In the genomic region with DNA sequence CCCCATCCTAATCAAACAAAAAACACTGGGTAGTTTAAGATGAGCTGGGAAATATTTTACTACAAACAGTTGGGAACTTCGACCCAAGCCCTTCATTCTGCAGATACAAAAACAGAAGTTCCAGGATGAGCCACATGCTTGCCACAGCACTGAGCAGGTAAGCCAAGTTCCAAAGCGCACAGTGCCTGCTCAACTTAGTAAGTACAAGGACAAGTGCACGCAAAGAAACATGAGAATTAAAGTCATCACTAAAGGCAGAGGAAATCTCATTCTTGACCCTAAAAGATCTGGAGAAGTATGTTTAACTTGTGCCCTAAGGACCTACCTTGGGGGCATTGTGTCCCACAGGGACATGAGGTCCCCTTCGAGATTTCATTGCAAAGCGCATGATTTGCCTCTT, we compare ENCODE assay signal across 7 cellular contexts. TPM values are rescaled to one million over a fixed set of nuclear protein-coding genes. Genes with fewer than 3 reads are reported as not detected.
A peak's percentile ranks its signal among the peaks of the same experiment; 100 is the strongest.
DNase-seq lines count a peak whose midpoint lies in the region; ATAC-seq and TF ChIP-seq lines count a peak whose summit lies in the region.

No MANE protein-coding gene starts in this region.

- peak; percentile 29 for DNase-seq in NCI-H1694 (lab: John Stamatoyannopoulos, UW)
- peak; percentile 31 for DNase-seq in colonic mucosa
- peak in 1 of 3 donors; percentile 30 for DNase-seq in mucosa of descending colon
- DNase-seq in C1 segment of cervical spinal cord (lab: John Stamatoyannopoulos, UW) = no peak
- DNase-seq in glomerular visceral epithelial cell (ENCODE audit: extremely low spot score) = no peak

- TF ChIP-seq CTCF in colonic mucosa (IDR thresholded peaks at IDR 0.05) (no peak), mucosa of descending colon (IDR thresholded peaks at IDR 0.05) (no peak)

- H3K9ac ChIP-seq in colonic mucosa (ENCODE audit: low read depth in 2 of 2, low read length in 2 of 2) = peak overlapping the region; percentile 76 to 99

- no peak for ATAC-seq in mucosa of descending colon
- no peak for ATAC-seq in GM18858 (IDR thresholded peaks at IDR 0.05; ENCODE audit: unreplicated experiment)

- no peaks in the 10 kb centered on the region for H3K27me3 ChIP-seq in colonic mucosa

- intact Hi-C loops in colonic mucosa (cut with DNase I) (no loop called here), mucosa of descending colon (cut with DNase I, micrococcal nuclease) (no loop called here)

- peak overlapping the region; percentile 98 for H3K27ac ChIP-seq in colonic mucosa

- H3K9me3 ChIP-seq in colonic mucosa (no peaks in the 10 kb centered on the region), mucosa of descending colon (no peaks in the 10 kb centered on the region)

- H3K36me3 ChIP-seq in colonic mucosa (no peaks in the 10 kb centered on the region), mucosa of descending colon (ENCODE audit: low read depth) (no peaks in the 10 kb centered on the region)

- H3K4me3 ChIP-seq in GM08714 (ENCODE audit: low read length) = peak overlapping the region; percentile 99
- peak overlapping the region; percentile 77 for H3K4me3 ChIP-seq in colonic mucosa
- peak overlapping the region; percentile 77 for H3K4me3 ChIP-seq in mucosa of descending colon

- H3K4me1 ChIP-seq in colonic mucosa (peaks cover 7% of the 10 kb centered on the region), mucosa of descending colon (ENCODE audit: low read depth) (peaks cover 26% of the 10 kb centered on the region)

RNA-seq across cellular contexts. Expression of gene UBAP2L, which starts 1.2 kb away (rescaled TPM):
- total RNA-seq in colonic mucosa (100 to 1,000 TPM in 1 of 2 donors, 10 to 100 TPM in 1; 84.8 to 102 TPM), mucosa of descending colon (100 to 1,000 TPM in 1 of 3 donors, 10 to 100 TPM in 2; 92.7 to 119 (median 99.3) TPM)

RNA-seq across cellular contexts. Expression of gene CFAP141, which starts 13.4 kb away (rescaled TPM):
- not detected for total RNA-seq in colonic mucosa
- not detected for total RNA-seq in mucosa of descending colon

RNA-seq across cellular contexts. Expression of gene TPM3, which starts 27.6 kb away (rescaled TPM):
- 100 to 1,000 TPM; 502 to 757 TPM for total RNA-seq in colonic mucosa
- total RNA-seq in mucosa of descending colon = 100 to 1,000 TPM; 260 to 585 (median 412) TPM

RNA-seq across cellular contexts. Expression of gene HAX1, which starts 52.9 kb away (rescaled TPM):
- total RNA-seq in colonic mucosa (10 to 100 TPM; 53.4 to 83.6 TPM), mucosa of descending colon (10 to 100 TPM; 60.8 to 66.3 (median 64.5) TPM)

Comparison
In these comparisons a context has a peak if more than half of its experiments do, and no peak if none do; other contexts are left out.
1. DNase-seq: peak in NCI-H1694 (single experiment) and colonic mucosa (single experiment); none in C1 segment of cervical spinal cord (0 of 14) and glomerular visceral epithelial cell (single experiment).
2. Peak in every context shown above with its lines, with median percentiles within 50 percentile points of each other: H3K4me3 ChIP-seq.